In genomic region chr1:219333626-219334025, GRCh38 we compare ENCODE assay signal across 9 cellular contexts.
"Had no signal": no experiment of that assay in that cellular context is flagged by ENCODE, and none has a peak within 500 bp of the region (broad histone marks: within the 10 kb centered on the region; RNA-seq: fewer than 3 reads in every experiment).

No MANE protein-coding gene starts in this region.

- H3K4me3 ChIP-seq: GM23338 had no signal

- FAIRE-seq: H1, H54, HepG2 had no signal

- H3K4me2 ChIP-seq: GM23338, KMS-11 had no signal

- ATAC-seq: GM23338, HepG2 had no signal

- H2AFZ ChIP-seq: GM23338 had no signal

- DNase-seq: H9, HCEC 1CT, KBM-7 had no signal

- H3K27ac ChIP-seq: HL-60, KMS-11 had no signal

- H3K9ac ChIP-seq: KMS-11 had no signal
